ENCODE assay signal across 2 cellular contexts in genomic region chr12:130876297-130876696, GRCh38.
TF ChIP-seq lines count a peak whose summit lies in the region.

No MANE protein-coding gene starts in this region.

TF ChIP-seq in A549, 52 proteins besides CTCF, POLR2A, EP300 and RAD21:
- TF ChIP-seq HOXA7 (CRISPR knock-in tag; IDR thresholded peaks at IDR 0.05), result no peak
- TF ChIP-seq MAFK (IDR thresholded peaks at IDR 0.05; ENCODE audit: partially characterized antibody), result peak; percentile 20
- peak; percentile 62; the same call in 1 of the 2 replicates for TF ChIP-seq TFCP2L1 (CRISPR knock-in tag; IDR thresholded peaks at IDR 0.05)

TF ChIP-seq in HepG2, 621 proteins besides CTCF, POLR2A, EP300 and RAD21:
- TF ChIP-seq PHF21A (CRISPR knock-in tag; IDR thresholded peaks at IDR 0.05) (no peak), MAFK (conservative IDR thresholded peaks at IDR 0.05 in 1 of 2, IDR thresholded peaks at IDR 0.05 in 1 of 2; ENCODE audit: low read length in 2 of 2) (peak; percentile 39 to 54; a peak in 3 of 4 replicates)
TF ChIP-seq in HepG2: peak in this region for 1.
